25 cellular contexts compared by ENCODE assay signal in the genomic region with DNA sequence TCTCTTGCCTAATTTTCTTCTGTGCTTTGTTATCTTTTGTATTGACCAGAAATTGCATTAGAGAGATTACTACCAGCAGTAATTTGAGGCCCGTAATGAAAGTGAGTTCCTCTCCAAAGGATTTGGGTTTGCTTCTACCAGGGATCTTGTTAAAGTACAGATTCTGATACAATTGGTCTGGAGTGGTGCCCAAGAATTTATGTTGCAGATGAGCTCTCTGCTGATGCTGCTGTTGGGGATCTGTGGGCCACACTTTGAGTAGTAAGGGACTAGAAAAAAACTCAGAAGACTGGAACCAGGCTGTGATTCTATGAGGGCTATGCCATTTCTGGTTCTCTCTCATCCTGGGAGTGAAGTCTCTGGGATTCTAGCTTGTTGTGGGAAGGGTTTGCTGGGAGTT.
"Had no signal": no experiment of that assay in that cellular context is flagged by ENCODE, and none has a peak within 500 bp of the region (broad histone marks: within the 10 kb centered on the region; RNA-seq: fewer than 3 reads in every experiment).

No MANE protein-coding gene starts in this region.

- DNase-seq: activated CD4-positive, alpha-beta memory T cell treated with anti-CD3 and anti-CD28 coated beads for 36 hours; activated CD4-positive, alpha-beta T cell treated with anti-CD3 and anti-CD28 coated beads for 1 hour; activated CD4-positive, alpha-beta T cell treated with anti-CD3 and anti-CD28 coated beads, Interleukin-2, amount 10 ng/mL, durations not matched to agents 7 days and 5 days; activated CD8-positive, alpha-beta memory T cell treated with anti-CD3 and anti-CD28 coated beads for 24 hours; activated effector memory CD4-positive, alpha-beta T cell treated with anti-CD3 and anti-CD28 coated beads, Interleukin-2, amount 50 U/mL, for 16 hours; activated naive CD4-positive, alpha-beta T cell treated with Interleukin-2 at 50 U/mL for 16 hours; activated T-cell treated with anti-CD3 and anti-CD28 coated beads, Interleukin-2, amount 50 U/mL, for 4 hours; amygdala; Kasumi-1; KBM-7; NCI-H1092; NCI-H1417; NCI-H1930; NCI-H2171 treated with DMSO at 0.1 percent for 48 hours; NCI-H226; NCI-H526; NCI-H774; RPMI8226 had no signal

- H3K9me3 Mint-ChIP-seq: activated CD4-positive, alpha-beta memory T cell treated with anti-CD3 and anti-CD28 coated beads for 36 hours; activated CD4-positive, alpha-beta T cell treated with anti-CD3 and anti-CD28 coated beads, Interleukin-2, amount 10 ng/mL, durations not matched to agents 7 days and 5 days; activated naive CD4-positive, alpha-beta T cell treated with anti-CD3 and anti-CD28 coated beads, Interleukin-2, amount 50 U/mL, for 72 hours; activated T-cell treated with anti-CD3 and anti-CD28 coated beads, Interleukin-2, amount 50 U/mL, for 4 hours; central memory CD8-positive, alpha-beta T cell; T-helper 1 cell treated with Interleukin-12 subunit alpha and Interleukin-12 subunit beta and Interleukin-4 antibody, amounts not matched to agents 30 μg/mL and 1 μg/mL, for 36 hours had no signal

- H3K36me3 Mint-ChIP-seq: activated CD4-positive, alpha-beta memory T cell treated with anti-CD3 and anti-CD28 coated beads for 36 hours; activated naive CD4-positive, alpha-beta T cell treated with anti-CD3 and anti-CD28 coated beads, Interleukin-2, amount 50 U/mL, for 72 hours; brain; WTC11 had no signal

- H3K27ac Mint-ChIP-seq: activated CD4-positive, alpha-beta memory T cell treated with anti-CD3 and anti-CD28 coated beads for 36 hours; activated CD4-positive, alpha-beta T cell treated with anti-CD3 and anti-CD28 coated beads, Interleukin-2, amount 10 ng/mL, durations not matched to agents 7 days and 5 days; activated naive CD4-positive, alpha-beta T cell treated with anti-CD3 and anti-CD28 coated beads, Interleukin-2, amount 50 U/mL, for 72 hours; T-helper 1 cell treated with Interleukin-12 subunit alpha and Interleukin-12 subunit beta and Interleukin-4 antibody, amounts not matched to agents 30 μg/mL and 1 μg/mL, for 36 hours; WTC11 had no signal

- H3K4me1 Mint-ChIP-seq: central memory CD8-positive, alpha-beta T cell had no signal

- FAIRE-seq: astrocyte had no signal

- ATAC-seq: activated naive CD4-positive, alpha-beta T cell treated with anti-CD3 and anti-CD28 coated beads, Interleukin-2, amount 50 U/mL, for 72 hours; activated T-cell treated with anti-CD3 and anti-CD28 coated beads, Interleukin-2, amount 50 U/mL, for 4 hours; Right ventricle myocardium inferior; WTC11 had no signal

- H3K4me3 Mint-ChIP-seq: activated CD4-positive, alpha-beta memory T cell treated with anti-CD3 and anti-CD28 coated beads for 36 hours; activated CD4-positive, alpha-beta T cell treated with anti-CD3 and anti-CD28 coated beads, Interleukin-2, amount 10 ng/mL, durations not matched to agents 7 days and 5 days; activated T-cell treated with anti-CD3 and anti-CD28 coated beads, Interleukin-2, amount 50 U/mL, for 4 hours; brain; central memory CD8-positive, alpha-beta T cell; T-helper 1 cell treated with Interleukin-12 subunit alpha and Interleukin-12 subunit beta and Interleukin-4 antibody, amounts not matched to agents 30 μg/mL and 1 μg/mL, for 36 hours; WTC11 had no signal
